ENCODE assay signal across 1 cellular context in genomic region chr12:108647199-108647935, GRCh38.
TF ChIP-seq lines count a peak whose summit lies in the region.

No MANE protein-coding gene starts in this region.

TF ChIP-seq in endothelial cell of umbilical vein, 7 proteins besides CTCF, POLR2A, EP300 and RAD21:
- TF ChIP-seq FOS (IDR thresholded peaks at IDR 0.05; ENCODE audit: borderline replicate concordance, insufficient read depth, low read length) (no peak), GATA2 (IDR thresholded peaks at IDR 0.05; ENCODE audit: insufficient read depth, insufficient read length, low read depth, low read length) (peak; percentile 51)
